ENCODE assay signal across 2 cellular contexts in genomic region chr20:58829531-58829941, GRCh38.
TF ChIP-seq lines count a peak whose summit lies in the region.

No MANE protein-coding gene starts in this region.

TF ChIP-seq in SK-N-SH treated with all-trans-retinoic acid at 6 μM for 48 hours, 23 proteins besides CTCF, POLR2A, EP300 and RAD21 (continued from another document):
- TF ChIP-seq BACH2 (CRISPR knock-in tag; IDR thresholded peaks at IDR 0.05; ENCODE audit: borderline replicate concordance) (no peak), ZNF70 (CRISPR knock-in tag; IDR thresholded peaks at IDR 0.05) (no peak), ZNF8 (CRISPR knock-in tag; IDR thresholded peaks at IDR 0.05) (no peak), CREB5 (CRISPR knock-in tag; IDR thresholded peaks at IDR 0.05; ENCODE audit: low read depth) (no peak), ESRRG (CRISPR knock-in tag; IDR thresholded peaks at IDR 0.05) (no peak), TOX (CRISPR knock-in tag; IDR thresholded peaks at IDR 0.05; ENCODE audit: borderline replicate concordance) (no peak), POU6F1 (CRISPR knock-in tag; IDR thresholded peaks at IDR 0.05; ENCODE audit: borderline replicate concordance, low read depth) (no peak), GLIS3 (CRISPR knock-in tag; IDR thresholded peaks at IDR 0.05) (no peak)
TF ChIP-seq in SK-N-SH treated with all-trans-retinoic acid at 6 μM for 48 hours: peak in this region for 0.

TF ChIP-seq in SK-N-SH, 30 proteins besides CTCF, POLR2A, EP300 and RAD21 (continued from another document):
- TF ChIP-seq NRF1 (IDR thresholded peaks at IDR 0.05; ENCODE audit: low read depth, low read length) (no peak), NFIC (IDR thresholded peaks at IDR 0.05; ENCODE audit: borderline replicate concordance) (no peak), FOXJ3 (CRISPR knock-in tag; IDR thresholded peaks at IDR 0.05) (no peak), TCF12 (IDR thresholded peaks at IDR 0.05) (no peak), EZH2phosphoT487 (IDR thresholded peaks at IDR 0.05; ENCODE audit: borderline replicate concordance, low read depth) (no peak), SMC3 (IDR thresholded peaks at IDR 0.05; ENCODE audit: low read depth, low read length) (no peak), ELF1 (IDR thresholded peaks at IDR 0.05) (no peak), USF1 (IDR thresholded peaks at IDR 0.05; ENCODE audit: borderline replicate concordance, low read depth) (no peak), RFX5 (IDR thresholded peaks at IDR 0.05; ENCODE audit: low read length) (no peak), POLR2AphosphoS5 (IDR thresholded peaks at IDR 0.05; ENCODE audit: low read depth, low read length) (no peak)
- TF ChIP-seq, protein P1, sequence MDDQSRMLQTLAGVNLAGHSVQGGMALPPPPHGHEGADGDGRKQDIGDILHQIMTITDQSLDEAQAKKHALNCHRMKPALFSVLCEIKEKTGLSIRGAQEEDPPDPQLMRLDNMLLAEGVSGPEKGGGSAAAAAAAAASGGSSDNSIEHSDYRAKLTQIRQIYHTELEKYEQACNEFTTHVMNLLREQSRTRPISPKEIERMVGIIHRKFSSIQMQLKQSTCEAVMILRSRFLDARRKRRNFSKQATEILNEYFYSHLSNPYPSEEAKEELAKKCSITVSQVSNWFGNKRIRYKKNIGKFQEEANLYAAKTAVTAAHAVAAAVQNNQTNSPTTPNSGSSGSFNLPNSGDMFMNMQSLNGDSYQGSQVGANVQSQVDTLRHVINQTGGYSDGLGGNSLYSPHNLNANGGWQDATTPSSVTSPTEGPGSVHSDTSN (IDR thresholded peaks at IDR 0.05), result no peak
TF ChIP-seq in SK-N-SH: peak in this region for 0.
